10 cellular contexts compared by ENCODE assay signal in the genomic region with DNA sequence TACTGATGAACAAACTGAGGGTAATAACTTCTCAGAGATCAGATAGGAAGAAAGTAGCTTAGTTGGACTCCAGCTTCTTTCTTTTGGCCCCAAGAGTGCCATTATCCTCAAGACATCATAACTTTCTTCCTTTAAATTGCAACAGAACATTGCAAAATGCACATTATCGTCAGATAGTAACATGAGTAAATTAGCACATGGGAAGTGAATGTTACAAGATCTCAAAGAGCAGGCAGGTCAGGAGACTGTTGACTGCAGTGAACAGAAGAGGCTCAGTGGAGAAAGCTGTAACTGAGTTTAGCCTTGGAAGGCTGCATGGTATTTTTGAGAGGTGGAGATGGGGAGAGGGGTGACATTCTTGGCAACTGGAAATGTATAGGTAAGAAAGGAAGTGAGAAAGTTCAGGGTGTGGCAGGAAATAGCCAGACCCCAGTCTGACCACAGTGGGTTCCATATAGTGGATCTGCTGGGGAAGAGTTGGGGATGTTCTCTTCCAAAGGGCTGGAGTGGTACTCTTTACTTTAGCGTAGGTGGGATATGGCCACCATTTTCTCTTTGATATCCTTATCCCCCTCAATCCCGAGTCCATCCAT.
DNase-seq lines count a peak whose midpoint lies in the region; ATAC-seq and TF ChIP-seq lines count a peak whose summit lies in the region.
"Had no signal": no experiment of that assay in that cellular context is flagged by ENCODE, and none has a peak within 500 bp of the region (broad histone marks: within the 10 kb centered on the region; RNA-seq: fewer than 3 reads in every experiment).

No MANE protein-coding gene starts in this region.

- peak overlapping the region; percentile 17; the same call in 2 of the 3 replicates for H2BK15ac ChIP-seq in IMR-90 (ENCODE audit: low read depth, low read length)

- H3K56ac ChIP-seq in IMR-90 (ENCODE audit: extremely low read depth, insufficient read depth, low read length): no peak overlapping the region

- peak overlapping the region; percentile 53 for H3K18ac ChIP-seq in IMR-90 (ENCODE audit: low read depth, low read length)

- H3K36me3 Mint-ChIP-seq in activated T-helper 1 cell treated with anti-CD3 and anti-CD28 coated beads, Interleukin-12 subunit alpha, Interleukin-12 subunit beta, Interleukin-2, Interleukin-4 antibody, amounts not matched to agents 30 ng/mL and 10 ng/mL and 1 ng/mL, durations not matched to agents 14 hours and 24 hours and 36 hours (ENCODE audit: low read depth): peaks cover 15% of the 10 kb centered on the region
- H3K36me3 Mint-ChIP-seq: brain had no signal

- H4K20me1 ChIP-seq in BLaER1 treated with 17β-estradiol and CSF1 and Interleukin-3, amounts not matched to agents 10 nM and 100 nM: peaks cover 0 to 47% (median 36%) of the 10 kb centered on the region in 11 experiments; a peak in 15 of 22 replicates
- H4K20me1 ChIP-seq in IMR-90 (ENCODE audit: insufficient read depth, low read length): peaks cover 4% of the 10 kb centered on the region; the same call in 1 of the 2 replicates

- H2AFZ ChIP-seq in IMR-90 (replicated peaks; ENCODE audit: low read length, poor library complexity): no peak overlapping the region

- no peaks in the 10 kb centered on the region for H3K79me1 ChIP-seq in IMR-90 (ENCODE audit: low read depth in 1 of 2, low read length in 2 of 2)

- peaks cover 7% of the 10 kb centered on the region for H3K9me1 ChIP-seq in IMR-90 (ENCODE audit: insufficient read depth, low read length)

- peak overlapping the region; percentile 26; the same call in 1 of the 2 replicates for H4K91ac ChIP-seq in IMR-90 (ENCODE audit: insufficient read depth, low read depth, low read length)

- BruUV-seq in IMR-90 (replicated peaks; lab: Mats Ljungman, UMichigan): no TSS peak

- no peaks in the 10 kb centered on the region for H3K9me3 ChIP-seq in BLaER1 treated with 17β-estradiol and CSF1 and Interleukin-3, amounts not matched to agents 10 nM and 100 nM (replicated peaks in 1 of 11)
- H3K9me3 ChIP-seq in IMR-90 (ENCODE audit: control insufficient read depth, insufficient read depth, low read length) (no peaks in the 10 kb centered on the region), lung (ENCODE audit: control insufficient read depth in 2 of 2, insufficient read depth in 1 of 2, low read length in 1 of 2) (no peaks in the 10 kb centered on the region)

- POLR2A ChIA-PET in IMR-90 (lab: Charles Lee; ENCODE audit: unreplicated experiment): no interaction called here

- peak overlapping the region in 5 of 10 experiments; percentile 16 to 57 (median 21); a peak in 8 of 20 replicates for H3K4me3 ChIP-seq in BLaER1 treated with 17β-estradiol and CSF1 and Interleukin-3, amounts not matched to agents 10 nM and 100 nM
- H3K4me3 ChIP-seq in IMR-90 (ENCODE audit: insufficient read depth, low read depth, low read length) (no peak overlapping the region), lung (no peak overlapping the region)

- H2BK120ac ChIP-seq in IMR-90 (ENCODE audit: low read depth, low read length): peak overlapping the region; percentile 73

- dilution Hi-C loops in IMR-90 (cut with HindIII; ENCODE audit: low sequenced_read_pairs, unreplicated experiment): no loop called here

- peak overlapping the region; percentile 92 for H3K27ac Mint-ChIP-seq in activated T-helper 1 cell treated with anti-CD3 and anti-CD28 coated beads, Interleukin-12 subunit alpha, Interleukin-12 subunit beta, Interleukin-2, Interleukin-4 antibody, amounts not matched to agents 30 ng/mL and 10 ng/mL and 1 ng/mL, durations not matched to agents 14 hours and 24 hours and 36 hours

- H4K5ac ChIP-seq in IMR-90 (ENCODE audit: low read depth, low read length): peak overlapping the region; percentile 39

- CTCF ChIA-PET in IMR-90 (lab: Yijun Ruan, JAX): interaction anchor here (0.7 to 1.0 kb wide), 2 partner anchors 15 to 120 kb away, joined by 3 read pairs; no protein-coding TSS in a partner anchor

- peak overlapping the region in 10 of 11 experiments; percentile 27 to 87 (median 67); a peak in 17 of 22 replicates for H3K27ac ChIP-seq in BLaER1 treated with 17β-estradiol and CSF1 and Interleukin-3, amounts not matched to agents 10 nM and 100 nM
- peak overlapping the region; percentile 55; the same call in 1 of the 2 replicates for H3K27ac ChIP-seq in IMR-90 (ENCODE audit: insufficient read depth, low read length)
- peak overlapping the region in 1 of 2 donors; percentile 85 for H3K27ac ChIP-seq in lung (ENCODE audit: low read depth in 1 of 2, low read length in 1 of 2)

- H3K4me1 ChIP-seq in BLaER1 treated with 17β-estradiol and CSF1 and Interleukin-3, amounts not matched to agents 10 nM and 100 nM: peaks cover 34 to 89% (median 59%) of the 10 kb centered on the region in 10 experiments
- H3K4me1 ChIP-seq in IMR-90 (ENCODE audit: control insufficient read depth, insufficient read depth, low read length): peaks cover 12% of the 10 kb centered on the region
- H3K4me1 ChIP-seq in lung (ENCODE audit: control insufficient read depth in 2 of 2, insufficient read depth in 2 of 2, low read length in 2 of 2): peaks cover 0 to 1% of the 10 kb centered on the region in 2 donors

- peak overlapping the region; percentile 86 for H2BK20ac ChIP-seq in IMR-90 (ENCODE audit: low read depth, low read length)

- H3K36me3 ChIP-seq in BLaER1 treated with 17β-estradiol and CSF1 and Interleukin-3, amounts not matched to agents 10 nM and 100 nM: no peaks in the 10 kb centered on the region
- no peaks in the 10 kb centered on the region for H3K36me3 ChIP-seq in IMR-90 (ENCODE audit: control insufficient read depth, insufficient read depth, low read length)
- no peaks in the 10 kb centered on the region for H3K36me3 ChIP-seq in lung (ENCODE audit: control insufficient read depth in 2 of 2, insufficient read depth in 2 of 2, low read length in 2 of 2)

- TF ChIP-seq CTCF in IMR-90 (conservative IDR thresholded peaks at IDR 0.05; ENCODE audit: low read depth, low read length) (no peak), lung (IDR thresholded peaks at IDR 0.05; ENCODE audit: control extremely low read depth, extremely low read depth) (no peak)

- intact Hi-C loops in IMR-90 (cut with micrococcal nuclease): loop anchor here (2.0 to 10.0 kb wide), 3 partner anchors 94 to 334 kb away; a partner anchor contains a TSS
- intact Hi-C loops in activated T-helper 1 cell treated with anti-CD3 and anti-CD28 coated beads, Interleukin-12 subunit alpha, Interleukin-12 subunit beta, Interleukin-2, Interleukin-4 antibody, amounts not matched to agents 30 ng/mL and 10 ng/mL and 1 ng/mL, durations not matched to agents 14 hours and 24 hours and 36 hours (cut with micrococcal nuclease): loop anchor here (2.0 kb wide), 1 partner anchor 186 kb away; no protein-coding TSS in a partner anchor
- intact Hi-C loops in posterior vena cava (cut with DNase I): no loop called here

- H4K8ac ChIP-seq in IMR-90 (ENCODE audit: low read depth in 2 of 2, low read length in 2 of 2): peak overlapping the region in 1 of 2 experiments; percentile 29; a peak in 2 of 4 replicates

- DNase-seq in IMR-90: peak; percentile 60
- DNase-seq in activated T-helper 1 cell treated with anti-CD3 and anti-CD28 coated beads, Interleukin-12 subunit alpha, Interleukin-12 subunit beta, Interleukin-2, Interleukin-4 antibody, amounts not matched to agents 30 ng/mL and 10 ng/mL and 1 ng/mL, durations not matched to agents 14 hours and 24 hours and 36 hours (ENCODE audit: low spot score): peak; percentile 7
- DNase-seq in lung (ENCODE audit: low spot score): no peak
- DNase-seq in posterior vena cava (ENCODE audit: low spot score): no peak
- no peak for DNase-seq in glomerular visceral epithelial cell (ENCODE audit: extremely low spot score)
- DNase-seq in LoVo (ENCODE audit: low spot score): no peak
- DNase-seq: NCI-H526 had no signal

- TF ChIP-seq POLR2A in IMR-90 (IDR thresholded peaks at IDR 0.05; ENCODE audit: low read depth, low read length): no peak; the same call in 1 of the 2 replicates

- ATAC-seq in IMR-90 (ENCODE audit: low read depth) (peak; percentile 6), lung (ENCODE audit: insufficient read depth, low FRiP score) (peak; percentile 61), GM21619 (IDR thresholded peaks at IDR 0.05; ENCODE audit: unreplicated experiment) (no peak)

- H3K23ac ChIP-seq in IMR-90 (ENCODE audit: low read depth, low read length): peak overlapping the region; percentile 19; the same call in 1 of the 2 replicates

- 0 out of 2 replicates have a peak overlapping the region, but pooled peaks have one; percentile 45 for H3K14ac ChIP-seq in IMR-90 (replicated peaks; ENCODE audit: low read depth, low read length)

- no peak overlapping the region for H2AK9ac ChIP-seq in IMR-90 (replicated peaks; ENCODE audit: low read depth, low read length, poor library complexity)

- H3K4me3 Mint-ChIP-seq in activated T-helper 1 cell treated with anti-CD3 and anti-CD28 coated beads, Interleukin-12 subunit alpha, Interleukin-12 subunit beta, Interleukin-2, Interleukin-4 antibody, amounts not matched to agents 30 ng/mL and 10 ng/mL and 1 ng/mL, durations not matched to agents 14 hours and 24 hours and 36 hours: peak overlapping the region; percentile 72

- peak overlapping the region in 5 of 11 experiments; percentile 36 to 70 (median 60); a peak in 9 of 22 replicates for H3K9ac ChIP-seq in BLaER1 treated with 17β-estradiol and CSF1 and Interleukin-3, amounts not matched to agents 10 nM and 100 nM
- H3K9ac ChIP-seq in IMR-90 (ENCODE audit: low read depth, low read length): no peak overlapping the region

- peaks cover 52 to 93% (median 89%) of the 10 kb centered on the region in 11 experiments for H3K27me3 ChIP-seq in BLaER1 treated with 17β-estradiol and CSF1 and Interleukin-3, amounts not matched to agents 10 nM and 100 nM
- H3K27me3 ChIP-seq in IMR-90 (ENCODE audit: control insufficient read depth, insufficient read depth, low read length): peaks cover 1% of the 10 kb centered on the region
- H3K27me3 ChIP-seq in lung (ENCODE audit: control insufficient read depth, insufficient read depth): no peaks in the 10 kb centered on the region

- peaks cover 2% of the 10 kb centered on the region for H3K27me3 Mint-ChIP-seq in activated T-helper 1 cell treated with anti-CD3 and anti-CD28 coated beads, Interleukin-12 subunit alpha, Interleukin-12 subunit beta, Interleukin-2, Interleukin-4 antibody, amounts not matched to agents 30 ng/mL and 10 ng/mL and 1 ng/mL, durations not matched to agents 14 hours and 24 hours and 36 hours (ENCODE audit: insufficient read depth)

- H2BK5ac ChIP-seq in IMR-90 (ENCODE audit: low read depth, low read length, poor library complexity, severe bottlenecking): peak overlapping the region; percentile 14

- peaks cover 35% of the 10 kb centered on the region for H3K9me3 Mint-ChIP-seq in activated T-helper 1 cell treated with anti-CD3 and anti-CD28 coated beads, Interleukin-12 subunit alpha, Interleukin-12 subunit beta, Interleukin-2, Interleukin-4 antibody, amounts not matched to agents 30 ng/mL and 10 ng/mL and 1 ng/mL, durations not matched to agents 14 hours and 24 hours and 36 hours

- H3K4me1 Mint-ChIP-seq in activated T-helper 1 cell treated with anti-CD3 and anti-CD28 coated beads, Interleukin-12 subunit alpha, Interleukin-12 subunit beta, Interleukin-2, Interleukin-4 antibody, amounts not matched to agents 30 ng/mL and 10 ng/mL and 1 ng/mL, durations not matched to agents 14 hours and 24 hours and 36 hours (ENCODE audit: low read depth): peaks cover 83% of the 10 kb centered on the region

- peak overlapping the region; percentile 16 for H2AK5ac ChIP-seq in IMR-90 (ENCODE audit: low read depth, low read length)

- in situ Hi-C loops in IMR-90 (cut with MboI; ENCODE audit: low sequenced_read_pairs): no loop called here

- WGBS in IMR-90 (ENCODE audit: extremely low coverage in 2 of 2, insufficient read length in 1 of 2), 2 experiments: no CpG with 5 or more reads among the region's 3 CpGs
- 33 to 40% methylated on average over 3 of the region's 3 CpGs for WGBS in lung, 2 donors

- no peak for TF ChIP-seq RAD21 in IMR-90 (IDR thresholded peaks at IDR 0.05; ENCODE audit: low read length)

- H3K4me2 ChIP-seq in BLaER1 treated with 17β-estradiol and CSF1 and Interleukin-3, amounts not matched to agents 10 nM and 100 nM: peak overlapping the region; percentile 21 to 97 (median 84); a peak in 21 of 22 replicates
- H3K4me2 ChIP-seq in IMR-90 (ENCODE audit: low read depth, low read length): peak overlapping the region; percentile 45

- peak overlapping the region; percentile 62 for H3K4ac ChIP-seq in IMR-90 (ENCODE audit: low read depth, low read length)

Comparison
In these comparisons a context has a peak if more than half of its experiments do, and no peak if none do; other contexts are left out.
1. DNase-seq: peak in IMR-90 (single experiment) and activated T-helper 1 cell treated with anti-CD3 and anti-CD28 coated beads, Interleukin-12 subunit alpha, Interleukin-12 subunit beta, Interleukin-2, Interleukin-4 antibody, amounts not matched to agents 30 ng/mL and 10 ng/mL and 1 ng/mL, durations not matched to agents 14 hours and 24 hours and 36 hours (single experiment); none in lung (single experiment), posterior vena cava (single experiment), glomerular visceral epithelial cell (single experiment) and LoVo (single experiment).
2. intact Hi-C loops: an anchor here in IMR-90 (2.0 to 10.0 kb wide) and activated T-helper 1 cell treated with anti-CD3 and anti-CD28 coated beads, Interleukin-12 subunit alpha, Interleukin-12 subunit beta, Interleukin-2, Interleukin-4 antibody, amounts not matched to agents 30 ng/mL and 10 ng/mL and 1 ng/mL, durations not matched to agents 14 hours and 24 hours and 36 hours (2.0 kb wide); none called in posterior vena cava.